In genomic region chr17:15592960-15593359, GRCh38 we compare ENCODE assay signal across 1 cellular context. TPM values are rescaled to one million over a fixed set of nuclear protein-coding genes. Genes with fewer than 3 reads are reported as not detected.
"Had no signal": no experiment of that assay in that cellular context is flagged by ENCODE, and none has a peak within 500 bp of the region (broad histone marks: within the 10 kb centered on the region; RNA-seq: fewer than 3 reads in every experiment).

No MANE protein-coding gene starts in this region.

RNA-seq across cellular contexts. Expression of gene FBXW10B, which starts 26.5 kb away (rescaled TPM):
- total RNA-seq: ascending aorta had no signal
